Comparison of ENCODE assay signal across 1 cellular context in the genomic region with DNA sequence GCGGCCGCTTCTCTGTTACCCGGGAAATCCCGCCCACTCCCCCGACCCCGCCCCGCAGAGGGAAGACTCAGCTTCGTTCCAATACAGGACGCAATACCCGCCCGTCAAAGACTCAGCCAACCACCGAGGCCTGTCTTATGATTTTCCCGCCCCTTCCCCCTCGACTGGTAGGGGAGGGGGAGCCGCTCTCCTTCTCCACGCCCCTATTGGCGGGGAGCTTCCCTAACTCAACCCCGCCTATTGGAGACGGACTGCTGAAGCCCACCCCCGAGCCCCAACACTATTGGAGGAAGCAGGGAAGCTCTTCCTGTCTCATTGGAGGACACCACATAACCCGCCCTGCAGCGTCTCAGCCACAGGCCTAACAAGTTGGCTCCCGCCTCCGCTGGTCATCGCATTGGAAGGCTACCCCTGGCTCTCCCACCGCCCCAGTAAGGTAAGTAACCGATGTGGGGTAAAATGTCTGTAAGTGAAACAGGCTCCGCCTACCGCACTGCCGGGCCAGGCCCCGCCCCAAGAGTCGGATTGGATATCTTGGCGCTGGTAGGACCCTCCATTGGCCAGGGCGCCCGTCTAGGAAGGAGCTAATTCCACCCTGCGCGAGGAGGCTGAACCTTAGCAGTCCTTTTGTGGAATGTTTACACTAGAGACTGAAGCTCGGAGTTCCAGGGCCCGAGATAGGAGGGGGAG.
TF ChIP-seq lines count a peak whose summit lies in the region.

A gene (minus strand): TSS at position 17 of the 690 bp plus-strand sequence. CDS start 21,315 bp downstream, outside the sequence.

TF ChIP-seq in HepG2, 621 proteins besides CTCF, POLR2A, EP300 and RAD21 (continued from another document and continues in another):
- TF ChIP-seq, protein P1, sequence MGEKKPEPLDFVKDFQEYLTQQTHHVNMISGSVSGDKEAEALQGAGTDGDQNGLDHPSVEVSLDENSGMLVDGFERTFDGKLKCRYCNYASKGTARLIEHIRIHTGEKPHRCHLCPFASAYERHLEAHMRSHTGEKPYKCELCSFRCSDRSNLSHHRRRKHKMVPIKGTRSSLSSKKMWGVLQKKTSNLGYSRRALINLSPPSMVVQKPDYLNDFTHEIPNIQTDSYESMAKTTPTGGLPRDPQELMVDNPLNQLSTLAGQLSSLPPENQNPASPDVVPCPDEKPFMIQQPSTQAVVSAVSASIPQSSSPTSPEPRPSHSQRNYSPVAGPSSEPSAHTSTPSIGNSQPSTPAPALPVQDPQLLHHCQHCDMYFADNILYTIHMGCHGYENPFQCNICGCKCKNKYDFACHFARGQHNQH (CRISPR knock-in tag; IDR thresholded peaks at IDR 0.05), result peak; percentile 21; the same call in 1 of the 2 replicates
- TF ChIP-seq ZNF441 (CRISPR knock-in tag; IDR thresholded peaks at IDR 0.05; ENCODE audit: borderline replicate concordance) (no peak), KAT7 (CRISPR knock-in tag; IDR thresholded peaks at IDR 0.05; ENCODE audit: borderline replicate concordance) (no peak), GATA4 (IDR thresholded peaks at IDR 0.05; ENCODE audit: borderline replicate concordance, low read depth) (0 out of 2 replicates have a peak, but pooled peaks have one; percentile 23), NPAS2 (CRISPR knock-in tag; IDR thresholded peaks at IDR 0.05; ENCODE audit: borderline replicate concordance) (no peak), HOXA7 (CRISPR knock-in tag; IDR thresholded peaks at IDR 0.05) (no peak), RARA (CRISPR knock-in tag; IDR thresholded peaks at IDR 0.05) (no peak), SOX6 (IDR thresholded peaks at IDR 0.05) (no peak), SOX6 (CRISPR knock-in tag; IDR thresholded peaks at IDR 0.05) (peak; percentile 52), ZNF720 (CRISPR knock-in tag; IDR thresholded peaks at IDR 0.05) (no peak), SP4 (CRISPR knock-in tag; IDR thresholded peaks at IDR 0.05) (peak; percentile 84), RFXAP (CRISPR knock-in tag; IDR thresholded peaks at IDR 0.05; ENCODE audit: borderline replicate concordance) (no peak), FOSL1 (CRISPR knock-in tag; IDR thresholded peaks at IDR 0.05; ENCODE audit: borderline replicate concordance) (no peak), ZFX (CRISPR knock-in tag; IDR thresholded peaks at IDR 0.05; ENCODE audit: low read depth) (peak; percentile 68; the same call in 1 of the 2 replicates), TBX3 (IDR thresholded peaks at IDR 0.05; ENCODE audit: borderline replicate concordance) (no peak), TARDBP (CRISPR knock-in tag; IDR thresholded peaks at IDR 0.05) (peak; percentile 56; the same call in 1 of the 2 replicates), TOE1 (CRISPR knock-in tag; IDR thresholded peaks at IDR 0.05) (0 out of 2 replicates have a peak, but pooled peaks have one; percentile 47), MED8 (CRISPR knock-in tag; IDR thresholded peaks at IDR 0.05; ENCODE audit: insufficient replicate concordance) (peak; percentile 34), ZNF713 (CRISPR knock-in tag; IDR thresholded peaks at IDR 0.05) (no peak), KDM1A (CRISPR knock-in tag; IDR thresholded peaks at IDR 0.05) (no peak), MLLT10 (CRISPR knock-in tag; IDR thresholded peaks at IDR 0.05) (no peak), ZNF746 (CRISPR knock-in tag; IDR thresholded peaks at IDR 0.05) (0 out of 2 replicates have a peak, but pooled peaks have one; percentile 18), ZNF136 (CRISPR knock-in tag; IDR thresholded peaks at IDR 0.05; ENCODE audit: low read depth) (no peak), PTBP1 (IDR thresholded peaks at IDR 0.05; ENCODE audit: low read depth, low read length, poor library complexity, severe bottlenecking) (no peak), HNF4G (IDR thresholded peaks at IDR 0.05; ENCODE audit: borderline replicate concordance, low read depth, low read length) (no peak), HNF4G (CRISPR knock-in tag; IDR thresholded peaks at IDR 0.05; ENCODE audit: borderline replicate concordance, low read depth) (no peak)
- TF ChIP-seq, protein P2, sequence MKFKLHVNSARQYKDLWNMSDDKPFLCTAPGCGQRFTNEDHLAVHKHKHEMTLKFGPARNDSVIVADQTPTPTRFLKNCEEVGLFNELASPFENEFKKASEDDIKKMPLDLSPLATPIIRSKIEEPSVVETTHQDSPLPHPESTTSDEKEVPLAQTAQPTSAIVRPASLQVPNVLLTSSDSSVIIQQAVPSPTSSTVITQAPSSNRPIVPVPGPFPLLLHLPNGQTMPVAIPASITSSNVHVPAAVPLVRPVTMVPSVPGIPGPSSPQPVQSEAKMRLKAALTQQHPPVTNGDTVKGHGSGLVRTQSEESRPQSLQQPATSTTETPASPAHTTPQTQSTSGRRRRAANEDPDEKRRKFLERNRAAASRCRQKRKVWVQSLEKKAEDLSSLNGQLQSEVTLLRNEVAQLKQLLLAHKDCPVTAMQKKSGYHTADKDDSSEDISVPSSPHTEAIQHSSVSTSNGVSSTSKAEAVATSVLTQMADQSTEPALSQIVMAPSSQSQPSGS (CRISPR knock-in tag; IDR thresholded peaks at IDR 0.05), result peak; percentile 67; the same call in 1 of the 2 replicates
- TF ChIP-seq, protein P3, sequence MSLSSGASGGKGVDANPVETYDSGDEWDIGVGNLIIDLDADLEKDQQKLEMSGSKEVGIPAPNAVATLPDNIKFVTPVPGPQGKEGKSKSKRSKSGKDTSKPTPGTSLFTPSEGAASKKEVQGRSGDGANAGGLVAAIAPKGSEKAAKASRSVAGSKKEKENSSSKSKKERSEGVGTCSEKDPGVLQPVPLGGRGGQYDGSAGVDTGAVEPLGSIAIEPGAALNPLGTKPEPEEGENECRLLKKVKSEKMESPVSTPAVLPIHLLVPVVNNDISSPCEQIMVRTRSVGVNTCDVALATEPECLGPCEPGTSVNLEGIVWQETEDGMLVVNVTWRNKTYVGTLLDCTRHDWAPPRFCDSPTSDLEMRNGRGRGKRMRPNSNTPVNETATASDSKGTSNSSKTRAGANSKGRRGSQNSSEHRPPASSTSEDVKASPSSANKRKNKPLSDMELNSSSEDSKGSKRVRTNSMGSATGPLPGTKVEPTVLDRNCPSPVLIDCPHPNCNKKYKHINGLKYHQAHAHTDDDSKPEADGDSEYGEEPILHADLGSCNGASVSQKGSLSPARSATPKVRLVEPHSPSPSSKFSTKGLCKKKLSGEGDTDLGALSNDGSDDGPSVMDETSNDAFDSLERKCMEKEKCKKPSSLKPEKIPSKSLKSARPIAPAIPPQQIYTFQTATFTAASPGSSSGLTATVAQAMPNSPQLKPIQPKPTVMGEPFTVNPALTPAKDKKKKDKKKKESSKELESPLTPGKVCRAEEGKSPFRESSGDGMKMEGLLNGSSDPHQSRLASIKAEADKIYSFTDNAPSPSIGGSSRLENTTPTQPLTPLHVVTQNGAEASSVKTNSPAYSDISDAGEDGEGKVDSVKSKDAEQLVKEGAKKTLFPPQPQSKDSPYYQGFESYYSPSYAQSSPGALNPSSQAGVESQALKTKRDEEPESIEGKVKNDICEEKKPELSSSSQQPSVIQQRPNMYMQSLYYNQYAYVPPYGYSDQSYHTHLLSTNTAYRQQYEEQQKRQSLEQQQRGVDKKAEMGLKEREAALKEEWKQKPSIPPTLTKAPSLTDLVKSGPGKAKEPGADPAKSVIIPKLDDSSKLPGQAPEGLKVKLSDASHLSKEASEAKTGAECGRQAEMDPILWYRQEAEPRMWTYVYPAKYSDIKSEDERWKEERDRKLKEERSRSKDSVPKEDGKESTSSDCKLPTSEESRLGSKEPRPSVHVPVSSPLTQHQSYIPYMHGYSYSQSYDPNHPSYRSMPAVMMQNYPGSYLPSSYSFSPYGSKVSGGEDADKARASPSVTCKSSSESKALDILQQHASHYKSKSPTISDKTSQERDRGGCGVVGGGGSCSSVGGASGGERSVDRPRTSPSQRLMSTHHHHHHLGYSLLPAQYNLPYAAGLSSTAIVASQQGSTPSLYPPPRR (CRISPR knock-in tag; IDR thresholded peaks at IDR 0.05; ENCODE audit: borderline replicate concordance), result no peak
- TF ChIP-seq, protein P4, sequence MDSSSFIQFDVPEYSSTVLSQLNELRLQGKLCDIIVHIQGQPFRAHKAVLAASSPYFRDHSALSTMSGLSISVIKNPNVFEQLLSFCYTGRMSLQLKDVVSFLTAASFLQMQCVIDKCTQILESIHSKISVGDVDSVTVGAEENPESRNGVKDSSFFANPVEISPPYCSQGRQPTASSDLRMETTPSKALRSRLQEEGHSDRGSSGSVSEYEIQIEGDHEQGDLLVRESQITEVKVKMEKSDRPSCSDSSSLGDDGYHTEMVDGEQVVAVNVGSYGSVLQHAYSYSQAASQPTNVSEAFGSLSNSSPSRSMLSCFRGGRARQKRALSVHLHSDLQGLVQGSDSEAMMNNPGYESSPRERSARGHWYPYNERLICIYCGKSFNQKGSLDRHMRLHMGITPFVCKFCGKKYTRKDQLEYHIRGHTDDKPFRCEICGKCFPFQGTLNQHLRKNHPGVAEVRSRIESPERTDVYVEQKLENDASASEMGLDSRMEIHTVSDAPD (CRISPR knock-in tag; IDR thresholded peaks at IDR 0.05), result no peak; the same call in 1 of the 2 replicates
- TF ChIP-seq, protein P5, sequence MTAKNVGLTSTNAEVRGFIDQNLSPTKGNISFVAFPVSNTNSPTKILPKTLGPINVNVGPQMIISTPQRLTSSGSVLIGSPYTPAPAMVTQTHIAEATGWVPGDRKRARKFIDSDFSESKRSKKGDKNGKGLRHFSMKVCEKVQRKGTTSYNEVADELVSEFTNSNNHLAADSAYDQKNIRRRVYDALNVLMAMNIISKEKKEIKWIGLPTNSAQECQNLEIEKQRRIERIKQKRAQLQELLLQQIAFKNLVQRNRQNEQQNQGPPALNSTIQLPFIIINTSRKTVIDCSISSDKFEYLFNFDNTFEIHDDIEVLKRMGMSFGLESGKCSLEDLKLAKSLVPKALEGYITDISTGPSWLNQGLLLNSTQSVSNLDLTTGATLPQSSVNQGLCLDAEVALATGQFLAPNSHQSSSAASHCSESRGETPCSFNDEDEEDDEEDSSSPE (CRISPR knock-in tag; IDR thresholded peaks at IDR 0.05), result peak; percentile 31
- TF ChIP-seq, protein P6, sequence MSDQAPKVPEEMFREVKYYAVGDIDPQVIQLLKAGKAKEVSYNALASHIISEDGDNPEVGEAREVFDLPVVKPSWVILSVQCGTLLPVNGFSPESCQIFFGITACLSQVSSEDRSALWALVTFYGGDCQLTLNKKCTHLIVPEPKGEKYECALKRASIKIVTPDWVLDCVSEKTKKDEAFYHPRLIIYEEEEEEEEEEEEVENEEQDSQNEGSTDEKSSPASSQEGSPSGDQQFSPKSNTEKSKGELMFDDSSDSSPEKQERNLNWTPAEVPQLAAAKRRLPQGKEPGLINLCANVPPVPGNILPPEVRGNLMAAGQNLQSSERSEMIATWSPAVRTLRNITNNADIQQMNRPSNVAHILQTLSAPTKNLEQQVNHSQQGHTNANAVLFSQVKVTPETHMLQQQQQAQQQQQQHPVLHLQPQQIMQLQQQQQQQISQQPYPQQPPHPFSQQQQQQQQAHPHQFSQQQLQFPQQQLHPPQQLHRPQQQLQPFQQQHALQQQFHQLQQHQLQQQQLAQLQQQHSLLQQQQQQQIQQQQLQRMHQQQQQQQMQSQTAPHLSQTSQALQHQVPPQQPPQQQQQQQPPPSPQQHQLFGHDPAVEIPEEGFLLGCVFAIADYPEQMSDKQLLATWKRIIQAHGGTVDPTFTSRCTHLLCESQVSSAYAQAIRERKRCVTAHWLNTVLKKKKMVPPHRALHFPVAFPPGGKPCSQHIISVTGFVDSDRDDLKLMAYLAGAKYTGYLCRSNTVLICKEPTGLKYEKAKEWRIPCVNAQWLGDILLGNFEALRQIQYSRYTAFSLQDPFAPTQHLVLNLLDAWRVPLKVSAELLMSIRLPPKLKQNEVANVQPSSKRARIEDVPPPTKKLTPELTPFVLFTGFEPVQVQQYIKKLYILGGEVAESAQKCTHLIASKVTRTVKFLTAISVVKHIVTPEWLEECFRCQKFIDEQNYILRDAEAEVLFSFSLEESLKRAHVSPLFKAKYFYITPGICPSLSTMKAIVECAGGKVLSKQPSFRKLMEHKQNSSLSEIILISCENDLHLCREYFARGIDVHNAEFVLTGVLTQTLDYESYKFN (CRISPR knock-in tag; conservative IDR thresholded peaks at IDR 0.05), result peak; percentile 43; the same call in 1 of the 2 replicates
- TF ChIP-seq, protein P7, sequence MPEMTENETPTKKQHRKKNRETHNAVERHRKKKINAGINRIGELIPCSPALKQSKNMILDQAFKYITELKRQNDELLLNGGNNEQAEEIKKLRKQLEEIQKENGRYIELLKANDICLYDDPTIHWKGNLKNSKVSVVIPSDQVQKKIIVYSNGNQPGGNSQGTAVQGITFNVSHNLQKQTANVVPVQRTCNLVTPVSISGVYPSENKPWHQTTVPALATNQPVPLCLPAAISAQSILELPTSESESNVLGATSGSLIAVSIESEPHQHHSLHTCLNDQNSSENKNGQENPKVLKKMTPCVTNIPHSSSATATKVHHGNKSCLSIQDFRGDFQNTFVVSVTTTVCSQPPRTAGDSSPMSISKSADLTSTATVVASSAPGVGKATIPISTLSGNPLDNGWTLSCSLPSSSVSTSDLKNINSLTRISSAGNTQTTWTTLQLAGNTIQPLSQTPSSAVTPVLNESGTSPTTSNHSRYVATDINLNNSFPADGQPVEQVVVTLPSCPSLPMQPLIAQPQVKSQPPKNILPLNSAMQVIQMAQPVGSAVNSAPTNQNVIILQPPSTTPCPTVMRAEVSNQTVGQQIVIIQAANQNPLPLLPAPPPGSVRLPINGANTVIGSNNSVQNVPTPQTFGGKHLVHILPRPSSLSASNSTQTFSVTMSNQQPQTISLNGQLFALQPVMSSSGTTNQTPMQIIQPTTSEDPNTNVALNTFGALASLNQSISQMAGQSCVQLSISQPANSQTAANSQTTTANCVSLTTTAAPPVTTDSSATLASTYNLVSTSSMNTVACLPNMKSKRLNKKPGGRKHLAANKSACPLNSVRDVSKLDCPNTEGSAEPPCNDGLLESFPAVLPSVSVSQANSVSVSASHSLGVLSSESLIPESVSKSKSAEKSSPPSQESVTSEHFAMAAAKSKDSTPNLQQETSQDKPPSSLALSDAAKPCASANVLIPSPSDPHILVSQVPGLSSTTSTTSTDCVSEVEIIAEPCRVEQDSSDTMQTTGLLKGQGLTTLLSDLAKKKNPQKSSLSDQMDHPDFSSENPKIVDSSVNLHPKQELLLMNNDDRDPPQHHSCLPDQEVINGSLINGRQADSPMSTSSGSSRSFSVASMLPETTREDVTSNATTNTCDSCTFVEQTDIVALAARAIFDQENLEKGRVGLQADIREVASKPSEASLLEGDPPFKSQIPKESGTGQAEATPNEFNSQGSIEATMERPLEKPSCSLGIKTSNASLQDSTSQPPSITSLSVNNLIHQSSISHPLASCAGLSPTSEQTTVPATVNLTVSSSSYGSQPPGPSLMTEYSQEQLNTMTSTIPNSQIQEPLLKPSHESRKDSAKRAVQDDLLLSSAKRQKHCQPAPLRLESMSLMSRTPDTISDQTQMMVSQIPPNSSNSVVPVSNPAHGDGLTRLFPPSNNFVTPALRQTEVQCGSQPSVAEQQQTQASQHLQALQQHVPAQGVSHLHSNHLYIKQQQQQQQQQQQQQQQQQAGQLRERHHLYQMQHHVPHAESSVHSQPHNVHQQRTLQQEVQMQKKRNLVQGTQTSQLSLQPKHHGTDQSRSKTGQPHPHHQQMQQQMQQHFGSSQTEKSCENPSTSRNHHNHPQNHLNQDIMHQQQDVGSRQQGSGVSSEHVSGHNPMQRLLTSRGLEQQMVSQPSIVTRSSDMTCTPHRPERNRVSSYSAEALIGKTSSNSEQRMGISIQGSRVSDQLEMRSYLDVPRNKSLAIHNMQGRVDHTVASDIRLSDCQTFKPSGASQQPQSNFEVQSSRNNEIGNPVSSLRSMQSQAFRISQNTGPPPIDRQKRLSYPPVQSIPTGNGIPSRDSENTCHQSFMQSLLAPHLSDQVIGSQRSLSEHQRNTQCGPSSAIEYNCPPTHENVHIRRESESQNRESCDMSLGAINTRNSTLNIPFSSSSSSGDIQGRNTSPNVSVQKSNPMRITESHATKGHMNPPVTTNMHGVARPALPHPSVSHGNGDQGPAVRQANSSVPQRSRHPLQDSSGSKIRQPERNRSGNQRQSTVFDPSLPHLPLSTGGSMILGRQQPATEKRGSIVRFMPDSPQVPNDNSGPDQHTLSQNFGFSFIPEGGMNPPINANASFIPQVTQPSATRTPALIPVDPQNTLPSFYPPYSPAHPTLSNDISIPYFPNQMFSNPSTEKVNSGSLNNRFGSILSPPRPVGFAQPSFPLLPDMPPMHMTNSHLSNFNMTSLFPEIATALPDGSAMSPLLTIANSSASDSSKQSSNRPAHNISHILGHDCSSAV (CRISPR knock-in tag; IDR thresholded peaks at IDR 0.05; ENCODE audit: borderline replicate concordance), result no peak
